20 cellular contexts compared by ENCODE assay signal in the genomic region with DNA sequence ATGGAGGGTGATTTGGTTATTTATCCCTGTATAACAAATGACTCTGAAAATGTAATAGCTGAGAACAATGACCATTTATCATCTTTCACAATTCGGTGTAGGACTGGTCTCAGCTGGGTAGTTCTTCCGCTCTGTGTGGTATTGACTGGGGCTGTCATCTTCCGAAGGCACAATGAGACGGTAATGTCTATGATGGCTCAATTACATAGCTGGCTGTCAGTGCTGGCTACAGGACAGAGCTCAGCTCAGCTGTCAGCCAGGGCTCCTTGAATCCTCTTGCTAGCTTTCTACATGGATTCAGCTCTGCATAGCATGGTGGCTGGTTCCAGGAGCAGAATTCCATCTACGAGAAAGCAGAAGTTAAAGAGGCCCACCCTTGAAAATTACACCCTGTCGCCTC.
"Had no signal": no experiment of that assay in that cellular context is flagged by ENCODE, and none has a peak within 500 bp of the region (broad histone marks: within the 10 kb centered on the region; RNA-seq: fewer than 3 reads in every experiment).

No MANE protein-coding gene starts in this region.

- H3K27me3 ChIP-seq: SJCRH30 had no signal

- DNase-seq: KBM-7, MV-4-11, NCI-H1048, NCI-H1105, NCI-H1417, NCI-H1436 treated with DMSO at 0.1 percent for 48 hours, NCI-H1694, NCI-H187 treated with DMSO at 0.1 percent for 48 hours, NCI-H2029 treated with DMSO at 0.1 percent for 48 hours, NCI-H2171, NCI-H226, NCI-H446, NCI-H510A, NCI-H524 treated with DMSO at 0.1 percent for 48 hours, NCI-H69, NCI-H774, RPMI8226, SHP77 treated with DMSO at 0.1 percent for 48 hours, SJCRH30 had no signal

- H3K9me3 ChIP-seq: SJCRH30 had no signal

- H3K4me3 ChIP-seq: SJCRH30, SK-N-MC had no signal

- H3K4me1 ChIP-seq: SJCRH30 had no signal

- H3K27ac ChIP-seq: SJCRH30, SK-N-MC had no signal

- H3K36me3 ChIP-seq: SJCRH30 had no signal
